In the genomic region with DNA sequence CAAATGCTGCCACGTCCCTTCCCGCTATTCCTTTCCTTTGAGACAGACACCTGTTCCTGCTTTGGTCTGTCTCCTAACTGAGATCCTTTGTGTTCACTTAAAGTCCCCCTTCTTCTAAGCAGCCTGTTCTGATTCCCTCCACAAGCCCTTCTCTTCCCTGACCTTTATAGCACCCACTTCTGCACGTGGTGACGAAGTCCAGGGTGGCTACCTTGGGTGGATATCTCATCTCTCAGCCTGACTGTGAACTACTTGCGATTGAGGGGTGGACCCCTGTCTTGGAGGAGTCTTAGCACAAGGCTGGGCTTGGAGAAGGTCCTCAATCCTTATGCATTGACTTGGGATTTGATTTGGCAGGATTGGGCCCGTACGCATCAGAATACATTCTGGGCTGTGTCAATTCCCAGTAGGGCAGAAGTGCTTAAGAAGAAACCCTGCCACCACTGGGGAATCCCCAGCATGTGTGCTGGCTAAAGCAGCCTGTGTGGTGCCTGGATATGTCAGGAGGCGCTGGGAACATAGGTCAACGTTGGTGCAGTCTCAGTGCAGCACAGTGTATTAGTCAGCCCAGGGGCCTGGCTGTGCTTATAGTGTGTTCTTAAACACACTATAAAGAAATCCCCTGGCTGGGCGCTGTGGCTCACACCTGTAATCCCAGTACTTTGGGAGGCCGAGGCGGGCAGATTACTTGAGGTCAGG, we compare ENCODE assay signal across 16 cellular contexts. TPM values are rescaled to one million over a fixed set of nuclear protein-coding genes. Genes with fewer than 3 reads are reported as not detected.
DNase-seq lines count a peak whose midpoint lies in the region; ATAC-seq and TF ChIP-seq lines count a peak whose summit lies in the region.
"Had no signal": no experiment of that assay in that cellular context is flagged by ENCODE, and none has a peak within 500 bp of the region (broad histone marks: within the 10 kb centered on the region; RNA-seq: fewer than 3 reads in every experiment).

No MANE protein-coding gene starts in this region.

- no peaks in the 10 kb centered on the region for H3K9me2 ChIP-seq in OCI-LY7 (ENCODE audit: insufficient read depth, low read length)

- POLR2A ChIA-PET in CD4-positive, alpha-beta T cell (lab: Charles Lee), result no interaction called here
- POLR2A ChIA-PET in OCI-LY7 (lab: Charles Lee), result no interaction called here

- CTCF ChIA-PET in CD4-positive, alpha-beta T cell (lab: Charles Lee), result no interaction called here
- CTCF ChIA-PET in OCI-LY7 (lab: Charles Lee; ENCODE audit: unreplicated experiment), result no interaction called here

- no peak overlapping the region for H2AFZ ChIP-seq in OCI-LY7 (ENCODE audit: low read length)

- H3K27ac Mint-ChIP-seq in CD4-positive, alpha-beta T cell, result no peak overlapping the region

- DNase-seq in NCI-H2196 (lab: John Stamatoyannopoulos, UW; ENCODE audit: unreplicated experiment), result peak; percentile 26
- no peak for DNase-seq in NCI-H2196 treated with DMSO at 0.1 percent for 48 hours (lab: John Stamatoyannopoulos, UW; ENCODE audit: unreplicated experiment)
- peak; percentile 70 for DNase-seq in RPMI7951 (ENCODE audit: low read depth)
- DNase-seq in fibroblast of mammary gland (ENCODE audit: low read depth), result peak; percentile 59
- peak; percentile 80 for DNase-seq in renal cortical epithelial cell (ENCODE audit: low read depth)
- DNase-seq in CD4-positive, alpha-beta T cell, result no peak
- no peak for DNase-seq in OCI-LY7 (ENCODE audit: low spot score)
- DNase-seq: activated CD8-positive, alpha-beta memory T cell treated with anti-CD3 and anti-CD28 coated beads for 24 hours; DMS79; Karpas-422; kidney; NCI-H446 treated with DMSO at 0.1 percent for 48 hours; T-helper 1 cell had no signal

- no peaks in the 10 kb centered on the region for H3K9me3 Mint-ChIP-seq in CD4-positive, alpha-beta T cell

- intact Hi-C loops in CD4-positive, alpha-beta T cell (cut with DNase I, micrococcal nuclease), result no loop called here
- intact Hi-C loops in OCI-LY7 (cut with micrococcal nuclease; ENCODE audit: unreplicated experiment), result no loop called here

- no TSS peak for BruUV-seq in OCI-LY7 (replicated peaks; lab: Mats Ljungman, UMichigan)

- H3K4me3 ChIP-seq in fibroblast of mammary gland (ENCODE audit: control insufficient read depth, low read depth, low read length) (no peak overlapping the region), OCI-LY7 (ENCODE audit: low read depth, low read length, poor library complexity, severe bottlenecking) (no peak overlapping the region)
- H3K4me3 ChIP-seq: pancreas had no signal

- no peaks in the 10 kb centered on the region for H3K36me3 ChIP-seq in OCI-LY7 (ENCODE audit: insufficient read depth, low read length)
- H3K36me3 ChIP-seq: pancreas had no signal

- no peak overlapping the region for H3K4me3 Mint-ChIP-seq in CD4-positive, alpha-beta T cell

- H3K27me3 ChIP-seq in CD4-positive, alpha-beta T cell (ENCODE audit: control insufficient read depth, insufficient read depth, low read length), result no peaks in the 10 kb centered on the region
- H3K27me3 ChIP-seq: pancreas had no signal

- H3K27me3 Mint-ChIP-seq in CD4-positive, alpha-beta T cell, result no peaks in the 10 kb centered on the region

- no peaks in the 10 kb centered on the region for H3K36me3 Mint-ChIP-seq in CD4-positive, alpha-beta T cell (ENCODE audit: low read depth)

- H3K4me1 ChIP-seq in OCI-LY7 (ENCODE audit: insufficient read depth, low read length, poor library complexity, severe bottlenecking), result no peaks in the 10 kb centered on the region

- no peak for ATAC-seq in CD4-positive, alpha-beta T cell (ENCODE audit: poor library complexity)
- no peak for ATAC-seq in HG03469 (IDR thresholded peaks at IDR 0.05; ENCODE audit: unreplicated experiment)

- H3K79me2 ChIP-seq in OCI-LY7 (ENCODE audit: insufficient read depth, low read depth, low read length), result no peaks in the 10 kb centered on the region

- H4K20me1 ChIP-seq in OCI-LY7 (ENCODE audit: insufficient read depth, low read length), result no peaks in the 10 kb centered on the region

- no peaks in the 10 kb centered on the region for H3K4me1 Mint-ChIP-seq in CD4-positive, alpha-beta T cell (ENCODE audit: low read depth)

- H3K9me3 ChIP-seq in CD4-positive, alpha-beta T cell (ENCODE audit: control insufficient read depth, low read length), result no peaks in the 10 kb centered on the region
- H3K9me3 ChIP-seq in OCI-LY7 (ENCODE audit: low read length), result no peaks in the 10 kb centered on the region
- H3K9me3 ChIP-seq: pancreas had no signal

- no peak overlapping the region for H3K27ac ChIP-seq in CD4-positive, alpha-beta T cell (ENCODE audit: low read depth, low read length)
- H3K27ac ChIP-seq in OCI-LY7 (ENCODE audit: low read depth, low read length, poor library complexity, severe bottlenecking), result no peak overlapping the region
- H3K27ac ChIP-seq: 22Rv1, pancreas had no signal

- no peak for TF ChIP-seq CTCF in fibroblast of mammary gland (conservative IDR thresholded peaks at IDR 0.05; ENCODE audit: control insufficient read depth, insufficient read depth, low read depth, low read length)
- no peak for TF ChIP-seq CTCF in CD4-positive, alpha-beta T cell (IDR thresholded peaks at IDR 0.05)
- TF ChIP-seq CTCF in OCI-LY7 (conservative IDR thresholded peaks at IDR 0.05; ENCODE audit: low read length), result no peak

- H3K4me2 ChIP-seq in OCI-LY7 (ENCODE audit: low read length), result no peak overlapping the region

RNA-seq across cellular contexts. Expression of a gene that starts 23.6 kb away (rescaled TPM):
- 1.3 and 2.1 TPM in 2 replicates for total RNA-seq in RPMI7951 (2014; rRNA removed; shearing (Covaris generic))
- total RNA-seq in renal cortical epithelial cell (26.3 and 27.3 TPM in 2 replicates), OCI-LY7 (2022) (not detected in 2 replicates)
- not detected for total RNA-seq in CD4-positive, alpha-beta T cell
- total RNA-seq in OCI-LY7 (2014; rRNA removed; shearing (Covaris generic)), result not detected in 2 replicates

Comparison
In these comparisons a context has a peak if more than half of its experiments do, and no peak if none do; other contexts are left out.
1. DNase-seq: peak in NCI-H2196 (single experiment), RPMI7951 (single experiment), fibroblast of mammary gland (single experiment) and renal cortical epithelial cell (single experiment); none in NCI-H2196 treated with DMSO at 0.1 percent for 48 hours (single experiment), CD4-positive, alpha-beta T cell (0 of 10) and OCI-LY7 (single experiment).